In the genomic region with DNA sequence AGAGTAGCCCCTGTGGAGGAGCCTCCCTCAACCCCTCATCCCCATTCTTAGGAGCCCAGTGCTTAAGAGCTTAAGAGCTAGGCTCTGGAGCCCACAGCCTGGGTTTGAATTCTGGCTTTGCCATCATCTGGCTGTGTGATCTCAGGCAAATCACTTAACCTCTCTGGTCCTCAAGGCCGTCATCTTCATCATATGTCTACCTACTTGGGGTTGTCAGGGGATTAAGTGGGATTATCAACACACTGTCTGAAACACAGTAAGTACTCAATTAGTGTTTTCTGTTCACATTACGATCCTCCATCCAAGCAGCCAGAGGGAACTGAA, we compare ENCODE assay signal across 13 cellular contexts. TPM values are rescaled to one million over a fixed set of nuclear protein-coding genes. Genes with fewer than 3 reads are reported as not detected.
DNase-seq lines count a peak whose midpoint lies in the region; ATAC-seq and TF ChIP-seq lines count a peak whose summit lies in the region.
"Had no signal": no experiment of that assay in that cellular context is flagged by ENCODE, and none has a peak within 500 bp of the region (broad histone marks: within the 10 kb centered on the region; RNA-seq: fewer than 3 reads in every experiment).

No MANE protein-coding gene starts in this region.

- intact Hi-C loops in dendritic cell treated with granulocyte-macrophage colony-stimulating factor and Interleukin-4, amounts not matched to agents 40 ng/mL and 50 ng/mL, for 4 days (cut with micrococcal nuclease): no loop called here

- H3K27ac Mint-ChIP-seq in HFFc6 (peak overlapping the region; percentile 36; the same call in 1 of the 2 replicates), nephron progenitor cell (peak overlapping the region; percentile 54)
- peak overlapping the region; percentile 40 for H3K27ac Mint-ChIP-seq in dendritic cell treated with granulocyte-macrophage colony-stimulating factor and Interleukin-4, amounts not matched to agents 40 ng/mL and 50 ng/mL, for 4 days
- H3K27ac Mint-ChIP-seq: T-helper 1 cell treated with Interleukin-12 subunit alpha and Interleukin-12 subunit beta and Interleukin-4 antibody, amounts not matched to agents 30 μg/mL and 1 μg/mL, for 36 hours had no signal

- DNase-seq in HFFc6 (no peak), nephron progenitor cell (no peak), 8988T (no peak)
- no peak for DNase-seq in activated CD8-positive, alpha-beta memory T cell treated with anti-CD3 and anti-CD28 coated beads, Interleukin-2, amount 50 U/mL, for 4 hours
- DNase-seq: activated CD4-positive, alpha-beta T cell treated with anti-CD3 and anti-CD28 coated beads for 4 hours; NCI-H1694 treated with DMSO at 0.1 percent for 48 hours; NCI-H510A treated with DMSO at 0.1 percent for 48 hours had no signal

- H3K27me3 Mint-ChIP-seq in HFFc6 (ENCODE audit: insufficient read depth): peaks cover 7% of the 10 kb centered on the region
- no peaks in the 10 kb centered on the region for H3K27me3 Mint-ChIP-seq in dendritic cell treated with granulocyte-macrophage colony-stimulating factor and Interleukin-4, amounts not matched to agents 40 ng/mL and 50 ng/mL, for 4 days
- peaks cover 7% of the 10 kb centered on the region for H3K27me3 Mint-ChIP-seq in nephron progenitor cell (ENCODE audit: low read depth, poor library complexity)

- H3K4me3 ChIP-seq in BLaER1 treated with 17β-estradiol and CSF1 and Interleukin-3, amounts not matched to agents 10 nM and 100 nM: peak overlapping the region in 1 of 10 experiments; percentile 24; a peak in 1 of 20 replicates

- peaks cover 72 to 90% (median 88%) of the 10 kb centered on the region in 11 experiments for H4K20me1 ChIP-seq in BLaER1 treated with 17β-estradiol and CSF1 and Interleukin-3, amounts not matched to agents 10 nM and 100 nM

- H3K9me3 Mint-ChIP-seq in HFFc6 (no peaks in the 10 kb centered on the region), nephron progenitor cell (no peaks in the 10 kb centered on the region)
- H3K9me3 Mint-ChIP-seq in dendritic cell treated with granulocyte-macrophage colony-stimulating factor and Interleukin-4, amounts not matched to agents 40 ng/mL and 50 ng/mL, for 4 days: no peaks in the 10 kb centered on the region
- H3K9me3 Mint-ChIP-seq: T-helper 1 cell treated with Interleukin-12 subunit alpha and Interleukin-12 subunit beta and Interleukin-4 antibody, amounts not matched to agents 30 μg/mL and 1 μg/mL, for 36 hours had no signal

- H3K4me2 ChIP-seq in BLaER1 treated with 17β-estradiol and CSF1 and Interleukin-3, amounts not matched to agents 10 nM and 100 nM: peak overlapping the region; percentile 17 to 100 (median 52); a peak in 21 of 22 replicates
- H3K4me2 ChIP-seq: KMS-11 had no signal

- H3K4me3 Mint-ChIP-seq in HFFc6 (no peak overlapping the region), nephron progenitor cell (no peak overlapping the region)
- H3K4me3 Mint-ChIP-seq in dendritic cell treated with granulocyte-macrophage colony-stimulating factor and Interleukin-4, amounts not matched to agents 40 ng/mL and 50 ng/mL, for 4 days: no peak overlapping the region
- H3K4me3 Mint-ChIP-seq: T-helper 1 cell treated with Interleukin-12 subunit alpha and Interleukin-12 subunit beta and Interleukin-4 antibody, amounts not matched to agents 30 μg/mL and 1 μg/mL, for 36 hours had no signal

- no peak for ATAC-seq in HG03442 (IDR thresholded peaks at IDR 0.05; ENCODE audit: unreplicated experiment)
- ATAC-seq in HG02840 (IDR thresholded peaks at IDR 0.05; ENCODE audit: low FRiP score, unreplicated experiment): no peak

- peak overlapping the region; percentile 12 to 74 (median 44); a peak in 15 of 22 replicates for H3K9ac ChIP-seq in BLaER1 treated with 17β-estradiol and CSF1 and Interleukin-3, amounts not matched to agents 10 nM and 100 nM
- H3K9ac ChIP-seq: KMS-11 had no signal

- no peaks in the 10 kb centered on the region for H3K27me3 ChIP-seq in BLaER1 treated with 17β-estradiol and CSF1 and Interleukin-3, amounts not matched to agents 10 nM and 100 nM

- no peak for TF ChIP-seq CTCF in HFFc6 (IDR thresholded peaks at IDR 0.05)
- no peak for TF ChIP-seq CTCF in nephron progenitor cell (IDR thresholded peaks at IDR 0.05)

- peaks cover 49% of the 10 kb centered on the region for H3K4me1 Mint-ChIP-seq in HFFc6 (ENCODE audit: low read depth)
- H3K4me1 Mint-ChIP-seq in dendritic cell treated with granulocyte-macrophage colony-stimulating factor and Interleukin-4, amounts not matched to agents 40 ng/mL and 50 ng/mL, for 4 days (ENCODE audit: low read depth): peaks cover 84% of the 10 kb centered on the region
- H3K4me1 Mint-ChIP-seq in nephron progenitor cell: peaks cover 68% of the 10 kb centered on the region

- H3K36me3 Mint-ChIP-seq in HFFc6 (ENCODE audit: low read depth) (peaks cover 5% of the 10 kb centered on the region), nephron progenitor cell (ENCODE audit: low read depth) (peaks cover 13% of the 10 kb centered on the region)
- H3K36me3 Mint-ChIP-seq in dendritic cell treated with granulocyte-macrophage colony-stimulating factor and Interleukin-4, amounts not matched to agents 40 ng/mL and 50 ng/mL, for 4 days (ENCODE audit: low read depth): peaks cover 91% of the 10 kb centered on the region

- peaks cover 41 to 80% (median 62%) of the 10 kb centered on the region in 11 experiments for H3K36me3 ChIP-seq in BLaER1 treated with 17β-estradiol and CSF1 and Interleukin-3, amounts not matched to agents 10 nM and 100 nM

- H3K27ac ChIP-seq in BLaER1 treated with 17β-estradiol and CSF1 and Interleukin-3, amounts not matched to agents 10 nM and 100 nM: peak overlapping the region in 6 of 11 experiments; percentile 14 to 52 (median 30); a peak in 8 of 22 replicates
- H3K27ac ChIP-seq: KMS-11 had no signal

- no peaks in the 10 kb centered on the region for H3K9me3 ChIP-seq in BLaER1 treated with 17β-estradiol and CSF1 and Interleukin-3, amounts not matched to agents 10 nM and 100 nM (replicated peaks in 1 of 11)

- peaks cover 87 to 92% (median 88%) of the 10 kb centered on the region in 10 experiments for H3K4me1 ChIP-seq in BLaER1 treated with 17β-estradiol and CSF1 and Interleukin-3, amounts not matched to agents 10 nM and 100 nM

RNA-seq across cellular contexts. Expression of a gene that starts 4.8 kb away (rescaled TPM):
- 10 to 100 TPM; 34.9 to 51.7 (median 40.5) TPM for total RNA-seq in HFFc6 (2021; fragmentation: NEBNext Ultra II Directional; extraction: Animal tissue kit (Norgen Biotek cat#: 25700))
